In the genomic region with DNA sequence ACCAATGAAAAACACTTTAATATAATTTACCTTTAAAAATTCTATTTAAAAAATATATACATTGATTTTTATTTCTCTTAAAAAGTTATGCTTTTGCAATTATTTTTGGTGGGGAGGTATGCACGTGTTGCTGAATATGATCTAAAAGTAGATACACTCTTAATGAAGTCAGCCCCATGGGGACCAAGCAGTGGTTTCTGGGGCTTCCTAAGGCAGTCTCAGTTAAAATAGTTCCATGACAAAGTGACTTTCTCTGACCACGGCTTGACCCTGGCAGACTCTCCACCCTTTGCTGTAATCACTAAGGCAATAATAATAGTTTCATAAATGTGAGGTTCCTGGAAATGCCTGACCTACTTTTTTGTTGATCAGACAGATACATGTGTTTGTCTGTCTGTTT, we compare ENCODE assay signal across 1 cellular context.
TF ChIP-seq lines count a peak whose summit lies in the region.

No MANE protein-coding gene starts in this region.

TF ChIP-seq in GM12878, 131 proteins besides CTCF, POLR2A, EP300 and RAD21 (continues in another document):
- no peak for TF ChIP-seq ZBTB40 (IDR thresholded peaks at IDR 0.05; ENCODE audit: borderline replicate concordance)
- no peak for TF ChIP-seq EZH2 (IDR thresholded peaks at IDR 0.05; ENCODE audit: borderline replicate concordance, control insufficient read depth, low read depth, low read length)
- TF ChIP-seq SUZ12 (IDR thresholded peaks at IDR 0.05; ENCODE audit: unreplicated experiment): no peak
- TF ChIP-seq TCF3 (IDR thresholded peaks at IDR 0.05; ENCODE audit: borderline replicate concordance, insufficient read depth, low read depth, low read length): no peak
- TF ChIP-seq ESRRA (IDR thresholded peaks at IDR 0.05; ENCODE audit: low read length): no peak
- TF ChIP-seq JUNB (IDR thresholded peaks at IDR 0.05): peak; percentile 53; the same call in 1 of the 2 replicates
- TF ChIP-seq YBX1 (IDR thresholded peaks at IDR 0.05): no peak
- peak; percentile 83 for TF ChIP-seq MEF2B (IDR thresholded peaks at IDR 0.05; ENCODE audit: partially characterized antibody, poor library complexity, severe bottlenecking)
- no peak for TF ChIP-seq KDM1A (IDR thresholded peaks at IDR 0.05; ENCODE audit: borderline replicate concordance)
- no peak for TF ChIP-seq REST (IDR thresholded peaks at IDR 0.05; ENCODE audit: low read depth, low read length)
- TF ChIP-seq, protein P1, sequence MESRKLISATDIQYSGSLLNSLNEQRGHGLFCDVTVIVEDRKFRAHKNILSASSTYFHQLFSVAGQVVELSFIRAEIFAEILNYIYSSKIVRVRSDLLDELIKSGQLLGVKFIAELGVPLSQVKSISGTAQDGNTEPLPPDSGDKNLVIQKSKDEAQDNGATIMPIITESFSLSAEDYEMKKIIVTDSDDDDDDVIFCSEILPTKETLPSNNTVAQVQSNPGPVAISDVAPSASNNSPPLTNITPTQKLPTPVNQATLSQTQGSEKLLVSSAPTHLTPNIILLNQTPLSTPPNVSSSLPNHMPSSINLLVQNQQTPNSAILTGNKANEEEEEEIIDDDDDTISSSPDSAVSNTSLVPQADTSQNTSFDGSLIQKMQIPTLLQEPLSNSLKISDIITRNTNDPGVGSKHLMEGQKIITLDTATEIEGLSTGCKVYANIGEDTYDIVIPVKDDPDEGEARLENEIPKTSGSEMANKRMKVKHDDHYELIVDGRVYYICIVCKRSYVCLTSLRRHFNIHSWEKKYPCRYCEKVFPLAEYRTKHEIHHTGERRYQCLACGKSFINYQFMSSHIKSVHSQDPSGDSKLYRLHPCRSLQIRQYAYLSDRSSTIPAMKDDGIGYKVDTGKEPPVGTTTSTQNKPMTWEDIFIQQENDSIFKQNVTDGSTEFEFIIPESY (IDR thresholded peaks at IDR 0.05): no peak
- no peak for TF ChIP-seq STAT1 (conservative IDR thresholded peaks at IDR 0.05)
- no peak for TF ChIP-seq NFYA (IDR thresholded peaks at IDR 0.05; ENCODE audit: borderline replicate concordance, low read depth, low read length)
- TF ChIP-seq ASH2L (IDR thresholded peaks at IDR 0.05; ENCODE audit: borderline replicate concordance, low read depth): no peak
- no peak for TF ChIP-seq HDAC2 (IDR thresholded peaks at IDR 0.05)
- TF ChIP-seq MXI1 (IDR thresholded peaks at IDR 0.05; ENCODE audit: low read depth, low read length): no peak
- no peak for TF ChIP-seq NFXL1 (IDR thresholded peaks at IDR 0.05; ENCODE audit: borderline replicate concordance)
- TF ChIP-seq BHLHE40 (IDR thresholded peaks at IDR 0.05; ENCODE audit: borderline replicate concordance in 1 of 2, low read depth in 2 of 2, low read length in 1 of 2): peak; percentile 80 to 84
- no peak for TF ChIP-seq IKZF2 (IDR thresholded peaks at IDR 0.05)
- no peak for TF ChIP-seq PML (IDR thresholded peaks at IDR 0.05; ENCODE audit: low read length)
- TF ChIP-seq CREB1 (IDR thresholded peaks at IDR 0.05; ENCODE audit: low read depth): peak; percentile 54; the same call in 1 of the 2 replicates
- TF ChIP-seq BRCA1 (IDR thresholded peaks at IDR 0.05; ENCODE audit: low read depth, low read length): no peak
- TF ChIP-seq YY1 (IDR thresholded peaks at IDR 0.05; ENCODE audit: low read depth, low read length): no peak
- TF ChIP-seq KAT2A (conservative IDR thresholded peaks at IDR 0.05; ENCODE audit: control insufficient read depth, low read depth, low read length): no peak
- TF ChIP-seq, protein P2, sequence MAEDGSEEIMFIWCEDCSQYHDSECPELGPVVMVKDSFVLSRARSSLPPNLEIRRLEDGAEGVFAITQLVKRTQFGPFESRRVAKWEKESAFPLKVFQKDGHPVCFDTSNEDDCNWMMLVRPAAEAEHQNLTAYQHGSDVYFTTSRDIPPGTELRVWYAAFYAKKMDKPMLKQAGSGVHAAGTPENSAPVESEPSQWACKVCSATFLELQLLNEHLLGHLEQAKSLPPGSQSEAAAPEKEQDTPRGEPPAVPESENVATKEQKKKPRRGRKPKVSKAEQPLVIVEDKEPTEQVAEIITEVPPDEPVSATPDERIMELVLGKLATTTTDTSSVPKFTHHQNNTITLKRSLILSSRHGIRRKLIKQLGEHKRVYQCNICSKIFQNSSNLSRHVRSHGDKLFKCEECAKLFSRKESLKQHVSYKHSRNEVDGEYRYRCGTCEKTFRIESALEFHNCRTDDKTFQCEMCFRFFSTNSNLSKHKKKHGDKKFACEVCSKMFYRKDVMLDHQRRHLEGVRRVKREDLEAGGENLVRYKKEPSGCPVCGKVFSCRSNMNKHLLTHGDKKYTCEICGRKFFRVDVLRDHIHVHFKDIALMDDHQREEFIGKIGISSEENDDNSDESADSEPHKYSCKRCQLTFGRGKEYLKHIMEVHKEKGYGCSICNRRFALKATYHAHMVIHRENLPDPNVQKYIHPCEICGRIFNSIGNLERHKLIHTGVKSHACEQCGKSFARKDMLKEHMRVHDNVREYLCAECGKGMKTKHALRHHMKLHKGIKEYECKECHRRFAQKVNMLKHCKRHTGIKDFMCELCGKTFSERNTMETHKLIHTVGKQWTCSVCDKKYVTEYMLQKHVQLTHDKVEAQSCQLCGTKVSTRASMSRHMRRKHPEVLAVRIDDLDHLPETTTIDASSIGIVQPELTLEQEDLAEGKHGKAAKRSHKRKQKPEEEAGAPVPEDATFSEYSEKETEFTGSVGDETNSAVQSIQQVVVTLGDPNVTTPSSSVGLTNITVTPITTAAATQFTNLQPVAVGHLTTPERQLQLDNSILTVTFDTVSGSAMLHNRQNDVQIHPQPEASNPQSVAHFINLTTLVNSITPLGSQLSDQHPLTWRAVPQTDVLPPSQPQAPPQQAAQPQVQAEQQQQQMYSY (CRISPR knock-in tag; IDR thresholded peaks at IDR 0.05): no peak
- peak; percentile 22; the same call in 1 of the 2 replicates for TF ChIP-seq MTA2 (IDR thresholded peaks at IDR 0.05; ENCODE audit: low read depth)
- no peak for TF ChIP-seq HDGF (IDR thresholded peaks at IDR 0.05)
- no peak for TF ChIP-seq POLR2AphosphoS2 (IDR thresholded peaks at IDR 0.05; ENCODE audit: low read depth, low read length)
- TF ChIP-seq SMAD5 (IDR thresholded peaks at IDR 0.05; ENCODE audit: low read depth): no peak
- peak; percentile 84 for TF ChIP-seq MEF2A (IDR thresholded peaks at IDR 0.05; ENCODE audit: insufficient read depth, low read depth, low read length)
- no peak for TF ChIP-seq E2F8 (IDR thresholded peaks at IDR 0.05; ENCODE audit: low read depth, partially characterized antibody)
- TF ChIP-seq, protein P3, sequence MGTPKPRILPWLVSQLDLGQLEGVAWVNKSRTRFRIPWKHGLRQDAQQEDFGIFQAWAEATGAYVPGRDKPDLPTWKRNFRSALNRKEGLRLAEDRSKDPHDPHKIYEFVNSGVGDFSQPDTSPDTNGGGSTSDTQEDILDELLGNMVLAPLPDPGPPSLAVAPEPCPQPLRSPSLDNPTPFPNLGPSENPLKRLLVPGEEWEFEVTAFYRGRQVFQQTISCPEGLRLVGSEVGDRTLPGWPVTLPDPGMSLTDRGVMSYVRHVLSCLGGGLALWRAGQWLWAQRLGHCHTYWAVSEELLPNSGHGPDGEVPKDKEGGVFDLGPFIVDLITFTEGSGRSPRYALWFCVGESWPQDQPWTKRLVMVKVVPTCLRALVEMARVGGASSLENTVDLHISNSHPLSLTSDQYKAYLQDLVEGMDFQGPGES (IDR thresholded peaks at IDR 0.05): no peak
- TF ChIP-seq NBN (IDR thresholded peaks at IDR 0.05): no peak
- TF ChIP-seq ATF7 (IDR thresholded peaks at IDR 0.05; ENCODE audit: low read depth): peak; percentile 61
- no peak for TF ChIP-seq HCFC1 (IDR thresholded peaks at IDR 0.05; ENCODE audit: low read length)
- no peak for TF ChIP-seq NR2C2 (IDR thresholded peaks at IDR 0.05; ENCODE audit: borderline replicate concordance, control insufficient read depth, insufficient read length, low read depth)
- no peak for TF ChIP-seq RELB (IDR thresholded peaks at IDR 0.05; ENCODE audit: low read depth)
- TF ChIP-seq ETV6 (conservative IDR thresholded peaks at IDR 0.05 in 1 of 2, IDR thresholded peaks at IDR 0.05 in 1 of 2; ENCODE audit: borderline replicate concordance in 1 of 2, low read depth in 1 of 2): peak in 1 of 2 experiments; percentile 72; a peak in 1 of 4 replicates
- TF ChIP-seq CEBPB (IDR thresholded peaks at IDR 0.05; ENCODE audit: borderline replicate concordance in 1 of 2, low read depth in 2 of 2, low read length in 2 of 2): no peak
- TF ChIP-seq RUNX3 (IDR thresholded peaks at IDR 0.05; ENCODE audit: low read length): peak; percentile 91
- peak; percentile 80 for TF ChIP-seq NR2F1 (conservative IDR thresholded peaks at IDR 0.05)
